8 cellular contexts compared by ENCODE assay signal in genomic region chr1:36088265-36088576, GRCh38. TPM values are rescaled to one million over a fixed set of nuclear protein-coding genes. Genes with fewer than 3 reads are reported as not detected.
DNase-seq lines count a peak whose midpoint lies in the region; ATAC-seq, FAIRE-seq and TF ChIP-seq lines count a peak whose summit lies in the region.

No MANE protein-coding gene starts in this region.

- H3K27ac ChIP-seq in HepG2 (ENCODE audit: extremely low read length, insufficient read depth, low read length) (peak overlapping the region; percentile 48), upper lobe of right lung (peak overlapping the region; percentile 94)

- H3K9me3 Mint-ChIP-seq in activated naive CD4-positive, alpha-beta T cell treated with anti-CD3 and anti-CD28 coated beads for 36 hours: no peaks in the 10 kb centered on the region
- no peaks in the 10 kb centered on the region for H3K9me3 Mint-ChIP-seq in activated naive CD8-positive, alpha-beta T cell treated with anti-CD3 and anti-CD28 coated beads, Interleukin-2, amount 50 U/mL, for 24 hours

- peaks cover 26% of the 10 kb centered on the region for H3K27me3 Mint-ChIP-seq in activated naive CD4-positive, alpha-beta T cell treated with anti-CD3 and anti-CD28 coated beads for 36 hours (ENCODE audit: low read depth)
- H3K27me3 Mint-ChIP-seq in activated naive CD8-positive, alpha-beta T cell treated with anti-CD3 and anti-CD28 coated beads, Interleukin-2, amount 50 U/mL, for 24 hours: peaks cover 16% of the 10 kb centered on the region

- WGBS in HepG2 (ENCODE audit: low lambda C conversion rate): 44% methylated on average over 4 of the region's 8 CpGs

- H3K36me3 ChIP-seq in HepG2 (replicated peaks in 1 of 2; ENCODE audit: control insufficient read depth in 1 of 2, insufficient read depth in 2 of 2, low read length in 2 of 2) (peaks cover 18 to 24% of the 10 kb centered on the region in 2 experiments; a peak in 4 of 5 replicates), upper lobe of right lung (peaks cover 23% of the 10 kb centered on the region)

- H3K4me2 ChIP-seq in HepG2 (ENCODE audit: low read depth, low read length): peak overlapping the region; percentile 100

- DNase-seq in activated naive CD4-positive, alpha-beta T cell treated with anti-CD3 and anti-CD28 coated beads for 36 hours: peak; percentile 11
- DNase-seq in activated naive CD4-positive, alpha-beta T cell (lab: John Stamatoyannopoulos, UW): no peak
- no peak for DNase-seq in activated naive CD8-positive, alpha-beta T cell treated with anti-CD3 and anti-CD28 coated beads, Interleukin-2, amount 50 U/mL, for 24 hours
- DNase-seq in HepG2 (ENCODE audit: low spot score): no peak
- no peak for DNase-seq in upper lobe of right lung
- no peak for DNase-seq in dermis blood vessel endothelial cell
- DNase-seq in cerebellar cortex (ENCODE audit: low spot score): no peak
- DNase-seq in SIG-M5 (lab: John Stamatoyannopoulos, UW): no peak

- intact Hi-C loops in activated naive CD4-positive, alpha-beta T cell treated with anti-CD3 and anti-CD28 coated beads for 36 hours (cut with micrococcal nuclease): loop anchor here (1.0 to 5.0 kb wide), 3 partner anchors 157 to 219 kb away; partner anchors contain the start of genes AGO1, AGO3 and SH3D21
- intact Hi-C loops in HepG2 (cut with micrococcal nuclease; ENCODE audit: unreplicated experiment) (no loop called here), upper lobe of right lung (cut with DNase I) (no loop called here)

- H3K79me2 ChIP-seq in HepG2 (ENCODE audit: insufficient read depth, low read length): peaks cover 21% of the 10 kb centered on the region

- peaks cover 23% of the 10 kb centered on the region for H3K4me1 ChIP-seq in HepG2 (ENCODE audit: insufficient read depth, low read length)
- peaks cover 28% of the 10 kb centered on the region for H3K4me1 ChIP-seq in upper lobe of right lung

- no peak for TF ChIP-seq CTCF in HepG2 (CRISPR knock-in tag; IDR thresholded peaks at IDR 0.05)
- no peak for TF ChIP-seq CTCF in upper lobe of right lung (IDR thresholded peaks at IDR 0.05)

- H4K20me1 ChIP-seq in HepG2 (ENCODE audit: insufficient read depth, low read length): 0 out of 2 replicates have a peak, but pooled peaks cover 3% of the 10 kb centered on the region

- CTCF ChIA-PET in activated naive CD4-positive, alpha-beta T cell treated with anti-CD3 and anti-CD28 coated beads for 36 hours (lab: Charles Lee): no interaction called here
- CTCF ChIA-PET in HepG2 (lab: Yijun Ruan, JAX; ENCODE audit: low intra/inter-chr PET ratio, low total read pairs): no interaction called here

- H3K27ac Mint-ChIP-seq in activated naive CD4-positive, alpha-beta T cell treated with anti-CD3 and anti-CD28 coated beads for 36 hours: no peak overlapping the region
- H3K27ac Mint-ChIP-seq in activated naive CD8-positive, alpha-beta T cell treated with anti-CD3 and anti-CD28 coated beads, Interleukin-2, amount 50 U/mL, for 24 hours: no peak overlapping the region

- H3K9me3 ChIP-seq in HepG2 (ENCODE audit: low read length): no peaks in the 10 kb centered on the region
- H3K9me3 ChIP-seq in upper lobe of right lung: no peaks in the 10 kb centered on the region

- no peak for TF ChIP-seq EP300 in HepG2 (IDR thresholded peaks at IDR 0.05; ENCODE audit: low read depth in 2 of 2, low read length in 2 of 2)
- TF ChIP-seq EP300 in HepG2 (CRISPR knock-in tag; IDR thresholded peaks at IDR 0.05; ENCODE audit: borderline replicate concordance): no peak

- H3K9ac ChIP-seq in HepG2 (ENCODE audit: insufficient read depth, low read depth, low read length): peak overlapping the region; percentile 81

- no peak for FAIRE-seq in HepG2 (lab: Jason Lieb, UNC)

- in situ Hi-C loops in HepG2 (cut with HindIII; ENCODE audit: extremely low pct_ligation_motif_present, low pct_unique_long_range_greater_than_20kb): no loop called here

- TF ChIP-seq RAD21 in HepG2 (CRISPR knock-in tag; IDR thresholded peaks at IDR 0.05): no peak

- H3K4me3 Mint-ChIP-seq in activated naive CD4-positive, alpha-beta T cell treated with anti-CD3 and anti-CD28 coated beads for 36 hours: peak overlapping the region; percentile 87
- H3K4me3 Mint-ChIP-seq in activated naive CD8-positive, alpha-beta T cell treated with anti-CD3 and anti-CD28 coated beads, Interleukin-2, amount 50 U/mL, for 24 hours: peak overlapping the region; percentile 95

- peak overlapping the region; percentile 69 to 96 (median 83) for H3K4me3 ChIP-seq in HepG2 (replicated peaks in 1 of 3; ENCODE audit: insufficient read depth in 1 of 3, low read depth in 2 of 3, low read length in 3 of 3)
- peak overlapping the region; percentile 100 for H3K4me3 ChIP-seq in upper lobe of right lung

- no TSS peak for BruUV-seq in HepG2 (replicated peaks; lab: Mats Ljungman, UMichigan)

- H3K4me1 Mint-ChIP-seq in activated naive CD4-positive, alpha-beta T cell treated with anti-CD3 and anti-CD28 coated beads for 36 hours (ENCODE audit: low read depth): peaks cover 20% of the 10 kb centered on the region
- peaks cover 21% of the 10 kb centered on the region for H3K4me1 Mint-ChIP-seq in activated naive CD8-positive, alpha-beta T cell treated with anti-CD3 and anti-CD28 coated beads, Interleukin-2, amount 50 U/mL, for 24 hours

- no peak for TF ChIP-seq POLR2A in HepG2 (IDR thresholded peaks at IDR 0.05; ENCODE audit: insufficient read depth in 1 of 2, low read depth in 2 of 2, low read length in 2 of 2)

- ATAC-seq in activated naive CD8-positive, alpha-beta T cell treated with anti-CD3 and anti-CD28 coated beads, Interleukin-2, amount 50 U/mL, for 24 hours: no peak
- peak; percentile 36 for ATAC-seq in HepG2
- ATAC-seq in upper lobe of right lung: no peak

- POLR2A ChIA-PET in HepG2 (lab: Yijun Ruan, JAX): no interaction called here

- H3K27me3 ChIP-seq in HepG2 (ENCODE audit: control insufficient read depth in 1 of 2, insufficient read depth in 2 of 2, low read length in 2 of 2): peaks cover 0 to 1% of the 10 kb centered on the region in 2 experiments; a peak in 1 of 5 replicates
- peaks cover 8% of the 10 kb centered on the region for H3K27me3 ChIP-seq in upper lobe of right lung

- H2AFZ ChIP-seq in HepG2 (ENCODE audit: low read length): peak overlapping the region; percentile 92

- peaks cover 10% of the 10 kb centered on the region for H3K36me3 Mint-ChIP-seq in activated naive CD4-positive, alpha-beta T cell treated with anti-CD3 and anti-CD28 coated beads for 36 hours (ENCODE audit: low read depth)
- peaks cover 18% of the 10 kb centered on the region for H3K36me3 Mint-ChIP-seq in activated naive CD8-positive, alpha-beta T cell treated with anti-CD3 and anti-CD28 coated beads, Interleukin-2, amount 50 U/mL, for 24 hours (ENCODE audit: low read depth)

RNA-seq across cellular contexts. Expression of gene ADPRS, which starts 0.5 kb away (rescaled TPM):
- total RNA-seq in activated naive CD4-positive, alpha-beta T cell treated with anti-CD3 and anti-CD28 coated beads for 36 hours: 10 to 100 TPM; 23.2 to 24.6 TPM
- 30.6 and 31.7 TPM in 2 replicates for total RNA-seq in HepG2 (2016; rRNA removed; fragmentation: Illumina TruSeq; extraction: Trizol)
- total RNA-seq in HepG2 (2016; cell fraction: cytosol; rRNA removed; fragmentation: Illumina TruSeq; extraction: Trizol; ENCODE audit: low read depth): 3.7 and 4.0 TPM in 2 replicates
- 28.9 and 29.6 TPM in 2 replicates for total RNA-seq in HepG2 (2016; cell fraction: insoluble cytoplasmic fraction; rRNA removed; fragmentation: Illumina TruSeq; extraction: Trizol)
- 7.7 and 9.6 TPM in 2 replicates for total RNA-seq in HepG2 (2016; cell fraction: membrane; rRNA removed; fragmentation: Illumina TruSeq; extraction: Trizol)
- total RNA-seq in HepG2 (2016; cell fraction: nucleus; rRNA removed; fragmentation: Illumina TruSeq; extraction: Trizol): 12.3 and 14.5 TPM in 2 replicates
- 36.4 and 36.6 TPM in 2 replicates for polyA plus RNA-seq in HepG2 (2011; rRNA removed)
- polyA plus RNA-seq in HepG2 (2011; cell fraction: cytosol; rRNA removed): 34.1 and 41.6 TPM in 2 replicates
- polyA plus RNA-seq in HepG2 (2011; cell fraction: nucleus; rRNA removed): 22.4 and 24.6 TPM in 2 replicates
- polyA plus RNA-seq in HepG2 (2012): 16.7 and 20.9 TPM in 2 replicates
- polyA plus RNA-seq in HepG2 (2016; cell fraction: cytosol; fragmentation: Illumina TruSeq; extraction: Trizol; ENCODE audit: low read depth): 2.2 and 2.9 TPM in 2 replicates
- 27.1 and 29.0 TPM in 2 replicates for polyA plus RNA-seq in HepG2 (2016; cell fraction: insoluble cytoplasmic fraction; fragmentation: Illumina TruSeq; extraction: Trizol; ENCODE audit: low read depth)
- polyA plus RNA-seq in HepG2 (2016; cell fraction: membrane; fragmentation: Illumina TruSeq; extraction: Trizol; ENCODE audit: low read depth): 5.2 and 5.4 TPM in 2 replicates
- 22.0 and 25.1 TPM in 2 replicates for polyA plus RNA-seq in HepG2 (2016; cell fraction: nucleus; fragmentation: Illumina TruSeq; extraction: Trizol; ENCODE audit: insufficient read depth, low read depth)
- 25.4 and 32.0 TPM in 2 replicates for polyA minus RNA-seq in HepG2 (2011; rRNA and poly(A)+ RNA removed; ENCODE audit: low replicate concordance)
- 11.0 and 12.9 TPM in 2 replicates for polyA minus RNA-seq in HepG2 (2011; cell fraction: cytosol; rRNA and poly(A)+ RNA removed)
- polyA minus RNA-seq in HepG2 (2011; cell fraction: nucleus; rRNA and poly(A)+ RNA removed): 5.2 and 5.3 TPM in 2 replicates
- 26.9 TPM for total RNA-seq in upper lobe of right lung
- 43.1 and 52.9 TPM in 2 replicates for total RNA-seq in dermis blood vessel endothelial cell

RNA-seq across cellular contexts. Expression of gene TEKT2, which starts 4.3 kb away (rescaled TPM):
- total RNA-seq in activated naive CD4-positive, alpha-beta T cell treated with anti-CD3 and anti-CD28 coated beads for 36 hours: not detected
- total RNA-seq in HepG2 (2016; rRNA removed; fragmentation: Illumina TruSeq; extraction: Trizol) (0.31 and 0.35 TPM in 2 replicates), upper lobe of right lung (0.35 TPM), dermis blood vessel endothelial cell (0.14 and 0.68 TPM in 2 replicates)
- total RNA-seq in HepG2 (2016; cell fraction: cytosol; rRNA removed; fragmentation: Illumina TruSeq; extraction: Trizol; ENCODE audit: low read depth): not detected in 2 replicates
- total RNA-seq in HepG2 (2016; cell fraction: insoluble cytoplasmic fraction; rRNA removed; fragmentation: Illumina TruSeq; extraction: Trizol): 0.16 and 0.45 TPM in 2 replicates
- total RNA-seq in HepG2 (2016; cell fraction: membrane; rRNA removed; fragmentation: Illumina TruSeq; extraction: Trizol): 0.19 and 0.34 TPM in 2 replicates
- total RNA-seq in HepG2 (2016; cell fraction: nucleus; rRNA removed; fragmentation: Illumina TruSeq; extraction: Trizol): 0.59 TPM in 1 of 2 replicates, not detected in the other
- polyA plus RNA-seq in HepG2 (2011; rRNA removed): 0.24 and 0.38 TPM in 2 replicates
- polyA plus RNA-seq in HepG2 (2011; cell fraction: cytosol; rRNA removed): 0.12 and 0.19 TPM in 2 replicates
- polyA plus RNA-seq in HepG2 (2011; cell fraction: nucleus; rRNA removed): 0.57 and 1.3 TPM in 2 replicates
- 0.35 and 0.38 TPM in 2 replicates for polyA plus RNA-seq in HepG2 (2012)
- 0.07 and 0.11 TPM in 2 replicates for polyA plus RNA-seq in HepG2 (2016; cell fraction: cytosol; fragmentation: Illumina TruSeq; extraction: Trizol; ENCODE audit: low read depth)
- polyA plus RNA-seq in HepG2 (2016; cell fraction: insoluble cytoplasmic fraction; fragmentation: Illumina TruSeq; extraction: Trizol; ENCODE audit: low read depth): 0.21 TPM in 2 replicates
- polyA plus RNA-seq in HepG2 (2016; cell fraction: membrane; fragmentation: Illumina TruSeq; extraction: Trizol; ENCODE audit: low read depth): 0.10 and 0.25 TPM in 2 replicates
- polyA plus RNA-seq in HepG2 (2016; cell fraction: nucleus; fragmentation: Illumina TruSeq; extraction: Trizol; ENCODE audit: insufficient read depth, low read depth): 0.45 and 0.79 TPM in 2 replicates
- 0.84 TPM in 1 of 2 replicates, not detected in the other for polyA minus RNA-seq in HepG2 (2011; rRNA and poly(A)+ RNA removed; ENCODE audit: low replicate concordance)
- not detected in 2 replicates for polyA minus RNA-seq in HepG2 (2011; cell fraction: cytosol; rRNA and poly(A)+ RNA removed)
- polyA minus RNA-seq in HepG2 (2011; cell fraction: nucleus; rRNA and poly(A)+ RNA removed): 0.62 and 0.64 TPM in 2 replicates

RNA-seq across cellular contexts. Expression of gene COL8A2, which starts 36.8 kb away (rescaled TPM):
- under 1 TPM in 1 of 2 experiments, not detected in 1; 0.07 TPM for total RNA-seq in activated naive CD4-positive, alpha-beta T cell treated with anti-CD3 and anti-CD28 coated beads for 36 hours
- total RNA-seq in HepG2 (2016; rRNA removed; fragmentation: Illumina TruSeq; extraction: Trizol): 0.04 and 0.24 TPM in 2 replicates
- total RNA-seq in HepG2 (2016; cell fraction: cytosol; rRNA removed; fragmentation: Illumina TruSeq; extraction: Trizol; ENCODE audit: low read depth): not detected in 2 replicates
- 0.04 and 0.09 TPM in 2 replicates for total RNA-seq in HepG2 (2016; cell fraction: insoluble cytoplasmic fraction; rRNA removed; fragmentation: Illumina TruSeq; extraction: Trizol)
- 0.06 TPM in 1 of 2 replicates, not detected in the other for total RNA-seq in HepG2 (2016; cell fraction: membrane; rRNA removed; fragmentation: Illumina TruSeq; extraction: Trizol)
- 0.19 and 0.34 TPM in 2 replicates for total RNA-seq in HepG2 (2016; cell fraction: nucleus; rRNA removed; fragmentation: Illumina TruSeq; extraction: Trizol)
- polyA plus RNA-seq in HepG2 (2011; rRNA removed): 0.13 and 0.24 TPM in 2 replicates
- 0.21 and 0.22 TPM in 2 replicates for polyA plus RNA-seq in HepG2 (2011; cell fraction: cytosol; rRNA removed)
- polyA plus RNA-seq in HepG2 (2011; cell fraction: nucleus; rRNA removed): 0.52 and 0.53 TPM in 2 replicates
- polyA plus RNA-seq in HepG2 (2012): 0.13 and 0.17 TPM in 2 replicates
- not detected in 2 replicates for polyA plus RNA-seq in HepG2 (2016; cell fraction: cytosol; fragmentation: Illumina TruSeq; extraction: Trizol; ENCODE audit: low read depth)
- polyA plus RNA-seq in HepG2 (2016; cell fraction: insoluble cytoplasmic fraction; fragmentation: Illumina TruSeq; extraction: Trizol; ENCODE audit: low read depth): 0.10 TPM in 1 of 2 replicates, not detected in the other
- polyA plus RNA-seq in HepG2 (2016; cell fraction: membrane; fragmentation: Illumina TruSeq; extraction: Trizol; ENCODE audit: low read depth): 0.03 TPM in 1 of 2 replicates, not detected in the other
- polyA plus RNA-seq in HepG2 (2016; cell fraction: nucleus; fragmentation: Illumina TruSeq; extraction: Trizol; ENCODE audit: insufficient read depth, low read depth): 0.20 TPM in 1 of 2 replicates, not detected in the other
- polyA minus RNA-seq in HepG2 (2011; rRNA and poly(A)+ RNA removed; ENCODE audit: low replicate concordance): 0.07 and 0.52 TPM in 2 replicates
- 0.20 and 0.26 TPM in 2 replicates for polyA minus RNA-seq in HepG2 (2011; cell fraction: cytosol; rRNA and poly(A)+ RNA removed)
- polyA minus RNA-seq in HepG2 (2011; cell fraction: nucleus; rRNA and poly(A)+ RNA removed): 0.50 and 0.52 TPM in 2 replicates
- total RNA-seq in upper lobe of right lung: 16.2 TPM
- total RNA-seq in dermis blood vessel endothelial cell: 3.0 and 3.2 TPM in 2 replicates
